In genomic region chr7:24970676-24971075, GRCh38 we compare ENCODE assay signal across 1 cellular context.
TF ChIP-seq lines count a peak whose summit lies in the region.

No MANE protein-coding gene starts in this region.

TF ChIP-seq in HEK293, 187 proteins besides CTCF, POLR2A, EP300 and RAD21 (continued from another document):
- no peak for TF ChIP-seq HOXC10 (CRISPR knock-in tag; IDR thresholded peaks at IDR 0.05)
